ENCODE assay signal across 23 cellular contexts in genomic region chr1:201665036-201665435, GRCh38.
DNase-seq lines count a peak whose midpoint lies in the region; ATAC-seq and TF ChIP-seq lines count a peak whose summit lies in the region.
"Had no signal": no experiment of that assay in that cellular context is flagged by ENCODE, and none has a peak within 500 bp of the region (broad histone marks: within the 10 kb centered on the region; RNA-seq: fewer than 3 reads in every experiment).

No MANE protein-coding gene starts in this region.

- ATAC-seq in psoas muscle (no peak), HG03045 (IDR thresholded peaks at IDR 0.05; ENCODE audit: unreplicated experiment) (no peak)
- ATAC-seq: Right ventricle myocardium inferior had no signal

- H3K4me1 ChIP-seq in psoas muscle = no peaks in the 10 kb centered on the region
- H3K4me1 ChIP-seq: Caco-2, SJSA1 had no signal

- H3K9me3 Mint-ChIP-seq in nephron = no peaks in the 10 kb centered on the region
- H3K9me3 Mint-ChIP-seq in activated naive CD4-positive, alpha-beta T cell treated with anti-CD3 and anti-CD28 coated beads, Interleukin-2, amount 10 ng/mL, durations not matched to agents 7 days and 5 days = no peaks in the 10 kb centered on the region
- H3K9me3 Mint-ChIP-seq: CD4-positive, alpha-beta memory T cell had no signal

- H3K36me3 ChIP-seq in psoas muscle (ENCODE audit: insufficient read depth in 1 of 2, low read depth in 1 of 2) = no peaks in the 10 kb centered on the region
- H3K36me3 ChIP-seq: SJSA1 had no signal

- in situ Hi-C loops in ACHN (cut with HindIII; ENCODE audit: low pct_ligation_motif_present, low pct_unique_long_range_greater_than_20kb, low sequenced_read_pairs) = loop anchor here (25.0 kb wide), 1 partner anchor 103 kb away; no protein-coding TSS in a partner anchor

- 53 to 75% (median 72%) methylated on average over 8 of the region's 8 CpGs for WGBS in psoas muscle, 3 donors

- H3K27me3 ChIP-seq in psoas muscle (ENCODE audit: insufficient read depth in 3 of 3, low read length in 2 of 3) = peaks cover 0 to 4% (median 2%) of the 10 kb centered on the region in 3 donors
- H3K27me3 ChIP-seq: BLaER1, SJSA1 had no signal

- peak overlapping the region in 1 of 3 experiments; percentile 7 for H3K4me3 Mint-ChIP-seq in nephron
- H3K4me3 Mint-ChIP-seq in activated naive CD4-positive, alpha-beta T cell treated with anti-CD3 and anti-CD28 coated beads, Interleukin-2, amount 10 ng/mL, durations not matched to agents 7 days and 5 days = no peak overlapping the region
- H3K4me3 Mint-ChIP-seq: CD4-positive, alpha-beta memory T cell had no signal

- intact Hi-C loops in psoas muscle (cut with DNase I) = no loop called here

- H3K27me3 Mint-ChIP-seq in nephron (ENCODE audit: low read depth) = peaks cover 11% of the 10 kb centered on the region
- H3K27me3 Mint-ChIP-seq in activated naive CD4-positive, alpha-beta T cell treated with anti-CD3 and anti-CD28 coated beads, Interleukin-2, amount 10 ng/mL, durations not matched to agents 7 days and 5 days = peaks cover 4% of the 10 kb centered on the region

- no peaks in the 10 kb centered on the region for H3K9me3 ChIP-seq in psoas muscle
- H3K9me3 ChIP-seq: BLaER1, Caco-2 had no signal

- peak overlapping the region; percentile 50 to 88 (median 57) for H3K27ac Mint-ChIP-seq in nephron
- H3K27ac Mint-ChIP-seq in activated naive CD4-positive, alpha-beta T cell treated with anti-CD3 and anti-CD28 coated beads, Interleukin-2, amount 10 ng/mL, durations not matched to agents 7 days and 5 days = no peak overlapping the region
- H3K27ac Mint-ChIP-seq: CD4-positive, alpha-beta memory T cell had no signal

- no peak for TF ChIP-seq CTCF in RWPE1 (conservative IDR thresholded peaks at IDR 0.05; ENCODE audit: low read depth)
- no peak for TF ChIP-seq CTCF in nephron (IDR thresholded peaks at IDR 0.05; ENCODE audit: unreplicated experiment in 3 of 3)
- TF ChIP-seq CTCF in psoas muscle (IDR thresholded peaks at IDR 0.05) = no peak

- CTCF ChIA-PET in RWPE1 (lab: Yijun Ruan, JAX) = interaction anchor here (1.0 to 1.1 kb wide), 2 partner anchors 9 to 230 kb away, joined by 3 read pairs; no protein-coding TSS in a partner anchor
- CTCF ChIA-PET in activated naive CD4-positive, alpha-beta T cell treated with anti-CD3 and anti-CD28 coated beads, Interleukin-2, amount 10 ng/mL, durations not matched to agents 7 days and 5 days (lab: Charles Lee) = no interaction called here

- no peak overlapping the region for H3K4me3 ChIP-seq in psoas muscle
- H3K4me3 ChIP-seq: BLaER1, SJSA1 had no signal

- H3K36me3 Mint-ChIP-seq in nephron (ENCODE audit: low read depth) = no peaks in the 10 kb centered on the region
- no peaks in the 10 kb centered on the region for H3K36me3 Mint-ChIP-seq in activated naive CD4-positive, alpha-beta T cell treated with anti-CD3 and anti-CD28 coated beads, Interleukin-2, amount 10 ng/mL, durations not matched to agents 7 days and 5 days
- H3K36me3 Mint-ChIP-seq: CD4-positive, alpha-beta memory T cell had no signal

- H3K27ac ChIP-seq in RWPE1 (peak overlapping the region; percentile 10), psoas muscle (no peak overlapping the region)
- H3K27ac ChIP-seq: BLaER1, KMS-11, SJSA1 had no signal

- POLR2A ChIA-PET in RWPE1 (lab: Yijun Ruan, JAX; ENCODE audit: low non-redundant PET) = interaction anchor here (0.7 kb wide), 1 partner anchor 42 kb away, joined by 3 read pairs; no protein-coding TSS in a partner anchor

- H3K4me1 Mint-ChIP-seq in nephron = peaks cover 71% of the 10 kb centered on the region
- H3K4me1 Mint-ChIP-seq in activated naive CD4-positive, alpha-beta T cell treated with anti-CD3 and anti-CD28 coated beads, Interleukin-2, amount 10 ng/mL, durations not matched to agents 7 days and 5 days = no peaks in the 10 kb centered on the region
- H3K4me1 Mint-ChIP-seq: CD4-positive, alpha-beta memory T cell had no signal

- no peak for DNase-seq in RWPE1 (ENCODE audit: low spot score)
- DNase-seq in globus pallidus (ENCODE audit: low spot score) = peak; percentile 49
- DNase-seq in activated naive CD4-positive, alpha-beta T cell treated with anti-CD3 and anti-CD28 coated beads, Interleukin-2, amount 10 ng/mL, durations not matched to agents 7 days and 5 days = no peak
- no peak for DNase-seq in psoas muscle
- no peak for DNase-seq in ACHN
- DNase-seq: Caco-2; CD4-positive, alpha-beta memory T cell; DMS 273 treated with DMSO at 0.1 percent for 48 hours; DMS79 treated with DMSO at 0.1 percent for 48 hours; IMR-90; MV-4-11; NCI-H1105 treated with DMSO at 0.1 percent for 48 hours; NCI-H2029 treated with DMSO at 0.1 percent for 48 hours; NCI-H226; NCI-H524; NCI-H774; NK-92 treated with Interleukin-12 subunit alpha and Interleukin-12 subunit beta, amount 100 ng/mL, for 24 hours had no signal
